9 cellular contexts compared by ENCODE assay signal in the genomic region with DNA sequence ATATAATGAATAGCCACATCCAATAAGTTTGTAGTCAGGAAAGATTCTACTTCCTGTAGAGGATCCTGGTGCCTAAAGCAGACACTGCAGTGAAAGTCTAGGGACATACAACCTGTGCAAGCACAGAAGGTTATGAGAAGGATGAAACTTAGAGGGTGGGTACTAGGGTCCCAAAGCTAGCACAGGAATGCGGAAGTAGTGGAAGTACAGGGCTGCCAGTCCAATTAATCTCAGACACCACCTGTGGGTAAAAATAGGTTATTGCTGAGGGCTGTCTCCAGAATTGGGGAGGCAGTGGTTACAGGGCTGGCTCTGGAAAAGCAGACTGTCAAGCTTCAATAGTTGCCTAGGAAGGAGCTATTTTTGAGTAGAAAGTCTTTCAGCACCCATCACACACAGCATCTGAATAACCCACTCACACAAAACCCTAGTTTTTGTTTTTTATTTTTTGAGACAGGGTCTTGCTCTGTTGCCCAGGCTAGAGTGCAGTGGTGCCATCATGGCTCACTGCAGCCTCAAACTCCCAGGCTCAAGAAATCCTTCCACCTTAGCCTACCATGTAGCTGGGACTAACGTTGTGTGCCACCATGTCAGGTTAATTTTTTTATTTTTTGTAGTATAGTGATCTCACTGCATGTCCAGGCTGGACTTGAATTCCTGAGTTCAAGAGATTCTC.
DNase-seq lines count a peak whose midpoint lies in the region; ATAC-seq, FAIRE-seq and TF ChIP-seq lines count a peak whose summit lies in the region.
"Had no signal": no experiment of that assay in that cellular context is flagged by ENCODE, and none has a peak within 500 bp of the region (broad histone marks: within the 10 kb centered on the region; RNA-seq: fewer than 3 reads in every experiment).

No MANE protein-coding gene starts in this region.

- H3K9me2 ChIP-seq in DOHH2 (replicated peaks; ENCODE audit: control insufficient read depth, low read length): no peaks in the 10 kb centered on the region

- H3K9ac ChIP-seq in OCI-LY3 (ENCODE audit: low read length): peak overlapping the region; percentile 9; the same call in 1 of the 2 replicates

- TF ChIP-seq CTCF in DOHH2 (IDR thresholded peaks at IDR 0.05; ENCODE audit: low read depth, low read length, poor library complexity, severe bottlenecking) (peak; percentile 32), OCI-LY3 (IDR thresholded peaks at IDR 0.05; ENCODE audit: low read depth, low read length) (peak; percentile 85)

- H3K4me2 ChIP-seq in DOHH2 (ENCODE audit: low read length): peak overlapping the region; percentile 19
- H3K4me2 ChIP-seq in OCI-LY3 (ENCODE audit: low read length): peak overlapping the region; percentile 54

- DNase-seq in germinal center (ENCODE audit: low spot score) (peak; percentile 15), GM19239 (ENCODE audit: insufficient read length, low spot score) (no peak), SIG-M5 treated with dmso at 0.1 percent for 504 hours (lab: John Stamatoyannopoulos, UW; ENCODE audit: unreplicated experiment) (no peak), NK-92 (lab: John Stamatoyannopoulos, UW; ENCODE audit: unreplicated experiment) (no peak)
- DNase-seq in stimulated activated CD8-positive, alpha-beta memory T cell treated with anti-CD3 and anti-CD28 coated beads, Interleukin-4, amount 100 ng/mL, for 48 hours: no peak
- DNase-seq: NCI-H1436 treated with DMSO at 0.1 percent for 48 hours had no signal

- H3K9me3 ChIP-seq in DOHH2 (ENCODE audit: control insufficient read depth, insufficient read depth, low read length): no peaks in the 10 kb centered on the region
- no peaks in the 10 kb centered on the region for H3K9me3 ChIP-seq in OCI-LY3 (ENCODE audit: insufficient read depth, low read length)

- no peak for FAIRE-seq in GM19239 (lab: Jason Lieb, UNC)

- H3K27ac ChIP-seq in DOHH2 (ENCODE audit: low read depth, low read length): no peak overlapping the region
- H3K27ac ChIP-seq in OCI-LY3 (ENCODE audit: low read length): no peak overlapping the region

- peak overlapping the region; percentile 99 for H2AFZ ChIP-seq in OCI-LY3 (ENCODE audit: low read depth, low read length)

- ATAC-seq in GM21360 (IDR thresholded peaks at IDR 0.05; ENCODE audit: unreplicated experiment): peak; percentile 49

- no peaks in the 10 kb centered on the region for H3K79me2 ChIP-seq in DOHH2 (ENCODE audit: control insufficient read depth, low read length)
- no peaks in the 10 kb centered on the region for H3K79me2 ChIP-seq in OCI-LY3 (ENCODE audit: low read length)

- H3K36me3 ChIP-seq in DOHH2 (ENCODE audit: control insufficient read depth, low read length): no peaks in the 10 kb centered on the region
- H3K36me3 ChIP-seq in OCI-LY3 (replicated peaks; ENCODE audit: low read depth, low read length): no peaks in the 10 kb centered on the region

- no peaks in the 10 kb centered on the region for H4K20me1 ChIP-seq in DOHH2 (ENCODE audit: control insufficient read depth, insufficient read depth, low read depth, low read length)
- no peaks in the 10 kb centered on the region for H4K20me1 ChIP-seq in OCI-LY3 (ENCODE audit: insufficient read depth, low read length)

- H3K4me3 ChIP-seq in DOHH2 (ENCODE audit: low read length): no peak overlapping the region
- 0 out of 2 replicates have a peak overlapping the region, but pooled peaks have one; percentile 2 for H3K4me3 ChIP-seq in OCI-LY3 (ENCODE audit: low read length)

- no peaks in the 10 kb centered on the region for H3K27me3 ChIP-seq in DOHH2 (ENCODE audit: control insufficient read depth, low read length)
- H3K27me3 ChIP-seq in OCI-LY3 (ENCODE audit: low read depth, low read length): no peaks in the 10 kb centered on the region

- H3F3A ChIP-seq in DOHH2 (ENCODE audit: control insufficient read depth, insufficient read depth): 0 out of 2 replicates have a peak, but pooled peaks cover 3% of the 10 kb centered on the region

- H3K4me1 ChIP-seq in DOHH2 (ENCODE audit: control insufficient read depth, low read length) (peaks cover 34% of the 10 kb centered on the region), OCI-LY3 (ENCODE audit: low read length) (peaks cover 47% of the 10 kb centered on the region)
